Comparison of ENCODE assay signal across 11 cellular contexts in the genomic region with DNA sequence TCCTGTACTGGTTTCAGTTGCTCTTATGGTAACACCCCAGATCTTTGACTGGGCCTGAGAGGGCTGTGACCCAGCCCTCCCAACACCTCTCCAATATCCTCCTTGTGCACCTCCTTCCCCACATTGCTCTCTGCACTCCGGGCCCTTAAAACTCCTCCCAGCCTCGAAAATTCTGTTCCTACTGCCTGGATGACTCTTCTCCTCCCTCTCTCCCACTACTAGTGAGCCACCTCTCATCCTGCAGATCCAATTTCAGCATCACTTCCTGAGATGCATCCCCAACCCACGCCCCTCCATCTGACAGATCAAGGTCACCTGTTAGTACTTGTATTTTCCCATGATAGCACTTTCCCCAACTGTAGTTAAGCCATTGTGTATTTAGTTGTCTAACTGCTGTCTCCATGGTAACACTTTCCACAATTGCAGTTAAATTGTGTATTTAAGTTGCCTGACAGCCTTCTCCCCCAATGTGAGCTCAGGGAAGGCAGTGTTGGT. TPM values are rescaled to one million over a fixed set of nuclear protein-coding genes. Genes with fewer than 3 reads are reported as not detected.
DNase-seq lines count a peak whose midpoint lies in the region; ATAC-seq and FAIRE-seq lines count a peak whose summit lies in the region.
"Had no signal": no experiment of that assay in that cellular context is flagged by ENCODE, and none has a peak within 500 bp of the region (broad histone marks: within the 10 kb centered on the region; RNA-seq: fewer than 3 reads in every experiment).

No MANE protein-coding gene starts in this region.

- H3K4me3 ChIP-seq in HAP-1, result no peak overlapping the region

- H3K4me1 ChIP-seq in HAP-1, result peaks cover 3% of the 10 kb centered on the region; the same call in 1 of the 2 replicates

- DNase-seq in Ammon's horn (ENCODE audit: low spot score), result peak; percentile 28
- DNase-seq in NCI-H1436 treated with DMSO at 0.1 percent for 48 hours (lab: John Stamatoyannopoulos, UW), result peak; percentile 96
- DNase-seq in SHP77 (lab: John Stamatoyannopoulos, UW), result peak; percentile 46 to 47
- peak; percentile 57 for DNase-seq in iris pigment epithelial cell (ENCODE audit: low read depth)
- no peak for DNase-seq in HAP-1 (ENCODE audit: low spot score in 2 of 2)
- no peak for DNase-seq in GM19239 (ENCODE audit: insufficient read length, low spot score)
- no peak for DNase-seq in Right ventricle myocardium superior
- no peak for DNase-seq in activated CD4-positive, alpha-beta T cell treated with anti-CD3 and anti-CD28 coated beads, Interleukin-2, amount 50 U/mL, for 1 hour
- DNase-seq: activated CD4-positive, CD25-positive, alpha-beta regulatory T cell; NCI-H524 treated with DMSO at 0.1 percent for 48 hours; stimulated activated CD4-positive, alpha-beta T cell treated with anti-CD3 and anti-CD28 coated beads, Interleukin-4, amount 100 ng/mL, for 24 hours had no signal

- in situ Hi-C loops in HAP-1 (cut with MboI; ENCODE audit: low sequenced_read_pairs), result no loop called here

- intact Hi-C loops in Right ventricle myocardium superior (cut with DNase I), result no loop called here

- FAIRE-seq in GM19239 (lab: Jason Lieb, UNC), result no peak

- ATAC-seq in Right ventricle myocardium superior (ENCODE audit: poor library complexity), result no peak

- no peaks in the 10 kb centered on the region for H3K36me3 ChIP-seq in HAP-1 (replicated peaks)

- no peaks in the 10 kb centered on the region for H3K9me3 ChIP-seq in HAP-1

- no peaks in the 10 kb centered on the region for H3K27me3 ChIP-seq in HAP-1 (ENCODE audit: low read depth)

RNA-seq across cellular contexts. Expression of a gene that starts 11.5 kb away (rescaled TPM):
- 2.8 TPM for total RNA-seq in Right ventricle myocardium superior

Comparison
In these comparisons a context has a peak if more than half of its experiments do, and no peak if none do; other contexts are left out.
1. DNase-seq: peak in Ammon's horn (single experiment), NCI-H1436 treated with DMSO at 0.1 percent for 48 hours (single experiment), SHP77 (2 of 2) and iris pigment epithelial cell (single experiment); none in HAP-1 (0 of 2), GM19239 (single experiment), Right ventricle myocardium superior (single experiment) and activated CD4-positive, alpha-beta T cell treated with anti-CD3 and anti-CD28 coated beads, Interleukin-2, amount 50 U/mL, for 1 hour (single experiment).